1 cellular context compared by ENCODE assay signal in genomic region chr12:57858123-57858522, GRCh38. TPM values are rescaled to one million over a fixed set of nuclear protein-coding genes. Genes with fewer than 3 reads are reported as not detected.
"Had no signal": no experiment of that assay in that cellular context is flagged by ENCODE, and none has a peak within 500 bp of the region (broad histone marks: within the 10 kb centered on the region; RNA-seq: fewer than 3 reads in every experiment).

No MANE protein-coding gene starts in this region.

RNA-seq across cellular contexts. Expression of gene AVIL, which starts 39.6 kb away (rescaled TPM):
- total RNA-seq: epithelial cell of proximal tubule had no signal
